20 cellular contexts compared by ENCODE assay signal in the genomic region with DNA sequence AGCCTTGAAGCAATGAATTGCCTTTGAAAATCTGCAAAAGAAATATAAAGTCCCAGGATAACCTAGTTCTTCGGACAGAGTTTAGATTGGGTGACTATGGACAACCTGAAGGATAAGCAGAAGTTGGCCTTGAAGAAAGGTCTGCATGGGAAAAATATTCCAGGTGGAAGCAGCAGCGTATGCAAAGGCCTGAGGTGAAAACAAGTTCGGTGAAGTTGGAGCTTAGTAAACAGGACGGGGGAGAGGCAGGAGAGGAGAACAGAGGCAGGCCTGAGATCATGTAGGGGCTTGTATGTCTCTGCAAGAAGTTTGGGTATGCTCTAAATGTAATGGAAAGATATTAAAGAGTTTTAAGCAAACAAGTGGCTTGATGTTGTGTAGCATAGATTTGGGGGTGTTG.
A peak's percentile ranks its signal among the peaks of the same experiment; 100 is the strongest.
DNase-seq lines count a peak whose midpoint lies in the region; ATAC-seq, FAIRE-seq and TF ChIP-seq lines count a peak whose summit lies in the region.
"Had no signal": no experiment of that assay in that cellular context is flagged by ENCODE, and none has a peak within 500 bp of the region (broad histone marks: within the 10 kb centered on the region; RNA-seq: fewer than 3 reads in every experiment).

No MANE protein-coding gene starts in this region.

- H2BK120ac ChIP-seq in H9 (ENCODE audit: low read depth, low read length, poor library complexity, severe bottlenecking) = no peak overlapping the region

- no peak overlapping the region for H2BK12ac ChIP-seq in H9 (ENCODE audit: insufficient read length, low read depth, low read length)

- no peak overlapping the region for H2BK5ac ChIP-seq in H9 (ENCODE audit: insufficient read length, low read length)

- no peak for ATAC-seq in GM18861 (IDR thresholded peaks at IDR 0.05; ENCODE audit: unreplicated experiment)

- no peaks in the 10 kb centered on the region for H3K79me2 ChIP-seq in H9 (ENCODE audit: insufficient read depth, low read length)

- H4K20me1 ChIP-seq in H9 (ENCODE audit: control insufficient read depth, insufficient read depth, insufficient read length) = no peaks in the 10 kb centered on the region

- H3K4me1 Mint-ChIP-seq in H9 = peaks cover 4 to 5% of the 10 kb centered on the region in 2 experiments
- H3K4me1 Mint-ChIP-seq: CD4-positive, CD25-positive, alpha-beta regulatory T cell; CD8-positive, alpha-beta memory T cell had no signal

- no peak overlapping the region for H3K4me2 ChIP-seq in H9 (ENCODE audit: insufficient read depth, insufficient read length, low read length)

- no peak overlapping the region for H3K14ac ChIP-seq in H9 (ENCODE audit: insufficient read depth, low read length)

- H3K4me1 ChIP-seq in H9 (ENCODE audit: insufficient read depth, low read length) = no peaks in the 10 kb centered on the region
- H3K4me1 ChIP-seq: BE2C had no signal

- no peak overlapping the region for H2BK20ac ChIP-seq in H9 (ENCODE audit: low read depth, low read length, poor library complexity, severe bottlenecking)

- no peak overlapping the region for H3K18ac ChIP-seq in H9 (ENCODE audit: insufficient read length, low read depth, low read length)

- H4K91ac ChIP-seq in H9 (ENCODE audit: insufficient read length, low read depth, low read length) = no peak overlapping the region

- no peak for TF ChIP-seq CTCF in H9 (conservative IDR thresholded peaks at IDR 0.05)
- no peak for TF ChIP-seq CTCF in bronchial epithelial cell (IDR thresholded peaks at IDR 0.05; ENCODE audit: insufficient read depth, low read length, severe bottlenecking)

- no peak overlapping the region for H3K4me3 Mint-ChIP-seq in H9
- H3K4me3 Mint-ChIP-seq: CD4-positive, CD25-positive, alpha-beta regulatory T cell; CD8-positive, alpha-beta memory T cell had no signal

- no peak overlapping the region for H2BK15ac ChIP-seq in H9 (ENCODE audit: low read depth, low read length)

- WGBS in H9 (ENCODE audit: extremely low coverage, insufficient read length, low lambda C conversion rate) = no CpG with 5 or more reads among the region's 4 CpGs

- no peaks in the 10 kb centered on the region for H3K36me3 Mint-ChIP-seq in H9 (ENCODE audit: insufficient read depth in 1 of 3, low read depth in 3 of 3)
- H3K36me3 Mint-ChIP-seq: CD4-positive, CD25-positive, alpha-beta regulatory T cell; CD8-positive, alpha-beta memory T cell had no signal

- H3K79me1 ChIP-seq in H9 (ENCODE audit: insufficient read depth, low read depth, low read length, poor library complexity, severe bottlenecking) = no peaks in the 10 kb centered on the region

- peak overlapping the region in 1 of 3 experiments; percentile 70; a peak in 2 of 7 replicates for H3K27ac Mint-ChIP-seq in H9
- H3K27ac Mint-ChIP-seq: CD4-positive, CD25-positive, alpha-beta regulatory T cell; CD8-positive, alpha-beta memory T cell had no signal

- H3K56ac ChIP-seq in H9 (ENCODE audit: insufficient read length, low read depth, low read length) = no peak overlapping the region

- H3K27ac ChIP-seq in H9 (ENCODE audit: insufficient read length, low read depth, low read length) = no peak overlapping the region
- H3K27ac ChIP-seq: HL-60 had no signal

- no peak overlapping the region for H3K23ac ChIP-seq in H9 (ENCODE audit: insufficient read length, low read depth, low read length)

- no peak overlapping the region for H3T11ph ChIP-seq in H9 (ENCODE audit: low read length)

- DNase-seq in H9 (no peak), bronchial epithelial cell (ENCODE audit: low read depth) (peak; percentile 66), islet precursor cell (peak; percentile 50), MV-4-11 (lab: John Stamatoyannopoulos, UW) (no peak), activated gamma-delta T cell treated with Interleukin-2 at 50 U/mL for 16 hours (no peak)
- DNase-seq: ACHN; BE2C; C1 segment of cervical spinal cord; CD4-positive, CD25-positive, alpha-beta regulatory T cell; CD8-positive, alpha-beta memory T cell; COR-L47; DMS153; DMS79; GDM1; HCEC 1CT had no signal

- no peak overlapping the region for H4K5ac ChIP-seq in H9 (ENCODE audit: insufficient read length, low read depth, low read length)

- H3K36me3 ChIP-seq in bronchial epithelial cell (ENCODE audit: control insufficient read depth, insufficient read depth, low read length) = no peaks in the 10 kb centered on the region
- H3K36me3 ChIP-seq: BE2C had no signal

- H3K9ac ChIP-seq in H9 (ENCODE audit: extremely low read depth, insufficient read length, low read length) = no peak overlapping the region

- peak overlapping the region; percentile 40 for H2AFZ ChIP-seq in H9 (ENCODE audit: low read length)

- no peak overlapping the region for H2AK5ac ChIP-seq in H9 (ENCODE audit: insufficient read length, low read length)

- no peaks in the 10 kb centered on the region for H3K9me3 Mint-ChIP-seq in H9

- H3K27me3 ChIP-seq in H9 (ENCODE audit: insufficient read depth, low read length) (no peaks in the 10 kb centered on the region), bronchial epithelial cell (ENCODE audit: control insufficient read depth, insufficient read depth, low read length) (no peaks in the 10 kb centered on the region)
- H3K27me3 ChIP-seq: BE2C had no signal

- H4K8ac ChIP-seq in H9 (replicated peaks; ENCODE audit: insufficient read length, low read depth, low read length) = no peak overlapping the region

- no peak overlapping the region for H3K4ac ChIP-seq in H9 (ENCODE audit: low read depth, low read length)

- H3K23me2 ChIP-seq in H9 (ENCODE audit: insufficient read length, low read depth, low read length, poor library complexity, severe bottlenecking) = no peaks in the 10 kb centered on the region

- H3K27me3 Mint-ChIP-seq in H9 (ENCODE audit: low read depth) = no peaks in the 10 kb centered on the region
- H3K27me3 Mint-ChIP-seq: CD4-positive, CD25-positive, alpha-beta regulatory T cell; CD8-positive, alpha-beta memory T cell had no signal

- H3K4me3 ChIP-seq in bronchial epithelial cell (ENCODE audit: low read depth, low read length) = no peak overlapping the region

- no peaks in the 10 kb centered on the region for H3K9me3 ChIP-seq in H9 (ENCODE audit: control insufficient read depth, low read depth, low read length)
- H3K9me3 ChIP-seq: BE2C had no signal

- no peak for FAIRE-seq in bronchial epithelial cell (lab: Jason Lieb, UNC)
- FAIRE-seq: A204.1, D721Med, GM12892 had no signal

Comparison
In these comparisons a context has a peak if more than half of its experiments do, and no peak if none do; other contexts are left out.
1. DNase-seq: peak in bronchial epithelial cell (single experiment) and islet precursor cell (single experiment); none in H9 (single experiment), MV-4-11 (single experiment) and activated gamma-delta T cell treated with Interleukin-2 at 50 U/mL for 16 hours (single experiment).